In the genomic region with DNA sequence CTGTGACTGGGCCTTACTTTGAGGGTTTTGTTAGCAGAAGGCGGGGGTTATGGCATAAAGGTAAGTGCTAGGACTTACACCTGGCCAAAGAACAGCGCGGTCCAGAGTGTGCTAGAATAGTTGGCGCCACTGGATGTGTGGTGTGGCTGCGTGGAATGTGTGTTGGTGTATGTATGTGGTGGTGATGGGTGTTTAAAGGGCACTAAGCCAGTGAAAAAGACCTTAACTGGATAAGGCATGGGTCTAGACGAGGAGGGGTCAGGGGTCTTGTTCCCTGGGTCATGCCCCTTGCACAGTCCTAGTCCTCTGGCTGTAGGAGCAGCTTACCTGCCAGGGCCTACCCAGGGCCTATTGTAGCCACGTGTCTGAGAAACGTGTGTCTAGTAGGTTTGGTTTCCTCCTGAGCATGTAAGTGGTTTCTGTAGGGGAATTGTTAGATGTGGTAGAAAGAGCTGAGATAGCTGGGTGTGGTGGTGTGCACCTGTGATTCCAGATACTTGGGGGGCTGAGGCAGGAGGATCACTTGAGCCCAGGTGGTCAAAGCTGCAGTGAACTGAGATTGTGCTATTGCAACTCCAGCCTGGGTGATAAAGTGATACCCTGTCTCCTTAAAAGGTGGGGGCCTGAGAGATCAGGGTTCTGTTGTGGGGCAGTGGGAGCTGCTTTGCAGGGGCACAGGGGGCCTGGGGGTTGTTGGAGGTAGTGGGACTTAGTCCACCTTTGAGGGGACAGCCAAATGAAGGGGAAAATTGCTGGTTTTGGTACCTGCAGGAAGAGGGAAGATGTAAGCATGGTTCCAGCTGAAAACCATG, we compare ENCODE assay signal across 11 cellular contexts. TPM values are rescaled to one million over a fixed set of nuclear protein-coding genes. Genes with fewer than 3 reads are reported as not detected.
DNase-seq lines count a peak whose midpoint lies in the region; ATAC-seq and TF ChIP-seq lines count a peak whose summit lies in the region.
"Had no signal": no experiment of that assay in that cellular context is flagged by ENCODE, and none has a peak within 500 bp of the region (broad histone marks: within the 10 kb centered on the region; RNA-seq: fewer than 3 reads in every experiment).

No MANE protein-coding gene starts in this region.

- H3K36me3 Mint-ChIP-seq in activated CD4-positive, alpha-beta T cell treated with anti-CD3 and anti-CD28 coated beads, Interleukin-2, amount 10 ng/mL, durations not matched to agents 24 days and 14 days (ENCODE audit: low read depth): peaks cover 43% of the 10 kb centered on the region
- peaks cover 11% of the 10 kb centered on the region for H3K36me3 Mint-ChIP-seq in IgD-negative memory B cell
- H3K36me3 Mint-ChIP-seq in activated T-helper 17 cell treated with anti-CD3 and anti-CD28 coated beads, Interleukin-2, amount 50 U/mL, for 72 hours (ENCODE audit: low read depth): peaks cover 46% of the 10 kb centered on the region
- peaks cover 23% of the 10 kb centered on the region for H3K36me3 Mint-ChIP-seq in osteocyte (ENCODE audit: unreplicated experiment)

- H3K27me3 Mint-ChIP-seq in activated CD4-positive, alpha-beta T cell treated with anti-CD3 and anti-CD28 coated beads, Interleukin-2, amount 10 ng/mL, durations not matched to agents 24 days and 14 days: no peaks in the 10 kb centered on the region
- no peaks in the 10 kb centered on the region for H3K27me3 Mint-ChIP-seq in IgD-negative memory B cell
- H3K27me3 Mint-ChIP-seq in activated T-helper 17 cell treated with anti-CD3 and anti-CD28 coated beads, Interleukin-2, amount 50 U/mL, for 72 hours: no peaks in the 10 kb centered on the region
- H3K27me3 Mint-ChIP-seq in osteocyte (ENCODE audit: unreplicated experiment): no peaks in the 10 kb centered on the region

- no peak for DNase-seq in activated CD4-positive, alpha-beta T cell treated with anti-CD3 and anti-CD28 coated beads, Interleukin-2, amount 10 ng/mL, durations not matched to agents 24 days and 14 days
- DNase-seq in activated CD4-positive, alpha-beta T cell treated with anti-CD3 and anti-CD28 coated beads for 4 hours: no peak
- peak; percentile 66 for DNase-seq in osteocyte (ENCODE audit: extremely low spot score, unreplicated experiment)
- no peak for DNase-seq in glomerular visceral epithelial cell (ENCODE audit: extremely low spot score)
- DNase-seq in NCI-H128 (lab: John Stamatoyannopoulos, UW; ENCODE audit: unreplicated experiment): no peak
- DNase-seq: NCI-H1436; NCI-H526 treated with DMSO at 0.1 percent for 48 hours; stimulated activated CD4-positive, alpha-beta T cell treated with anti-CD3 and anti-CD28 coated beads, Interleukin-15, amount 100 ng/mL, for 24 hours had no signal

- H3K27ac Mint-ChIP-seq in activated CD4-positive, alpha-beta T cell treated with anti-CD3 and anti-CD28 coated beads, Interleukin-2, amount 10 ng/mL, durations not matched to agents 24 days and 14 days: peak overlapping the region; percentile 36
- peak overlapping the region; percentile 86 to 96 (median 89) for H3K27ac Mint-ChIP-seq in IgD-negative memory B cell
- peak overlapping the region; percentile 7 for H3K27ac Mint-ChIP-seq in activated T-helper 17 cell treated with anti-CD3 and anti-CD28 coated beads, Interleukin-2, amount 50 U/mL, for 72 hours
- H3K27ac Mint-ChIP-seq in osteocyte (ENCODE audit: unreplicated experiment): no peak overlapping the region

- intact Hi-C loops in activated CD4-positive, alpha-beta T cell treated with anti-CD3 and anti-CD28 coated beads, Interleukin-2, amount 10 ng/mL, durations not matched to agents 24 days and 14 days (cut with micrococcal nuclease): no loop called here

- H3K9me3 Mint-ChIP-seq in activated CD4-positive, alpha-beta T cell treated with anti-CD3 and anti-CD28 coated beads, Interleukin-2, amount 10 ng/mL, durations not matched to agents 24 days and 14 days: no peaks in the 10 kb centered on the region
- H3K9me3 Mint-ChIP-seq in IgD-negative memory B cell: peaks cover 0 to 2% (median 2%) of the 10 kb centered on the region in 3 donors
- H3K9me3 Mint-ChIP-seq in activated T-helper 17 cell treated with anti-CD3 and anti-CD28 coated beads, Interleukin-2, amount 50 U/mL, for 72 hours: no peaks in the 10 kb centered on the region
- H3K9me3 Mint-ChIP-seq in osteocyte (ENCODE audit: unreplicated experiment): no peaks in the 10 kb centered on the region

- peaks cover 17% of the 10 kb centered on the region for H3K4me1 Mint-ChIP-seq in activated CD4-positive, alpha-beta T cell treated with anti-CD3 and anti-CD28 coated beads, Interleukin-2, amount 10 ng/mL, durations not matched to agents 24 days and 14 days
- H3K4me1 Mint-ChIP-seq in IgD-negative memory B cell (peaks cover 44 to 58% (median 46%) of the 10 kb centered on the region in 3 donors), osteocyte (ENCODE audit: unreplicated experiment) (peaks cover 10% of the 10 kb centered on the region)
- H3K4me1 Mint-ChIP-seq in activated T-helper 17 cell treated with anti-CD3 and anti-CD28 coated beads, Interleukin-2, amount 50 U/mL, for 72 hours: peaks cover 16% of the 10 kb centered on the region

- H3K4me3 Mint-ChIP-seq in activated CD4-positive, alpha-beta T cell treated with anti-CD3 and anti-CD28 coated beads, Interleukin-2, amount 10 ng/mL, durations not matched to agents 24 days and 14 days: no peak overlapping the region
- H3K4me3 Mint-ChIP-seq in IgD-negative memory B cell (peak overlapping the region in 3 of 4 donors; percentile 25 to 68 (median 48)), osteocyte (ENCODE audit: unreplicated experiment) (no peak overlapping the region)
- no peak overlapping the region for H3K4me3 Mint-ChIP-seq in activated T-helper 17 cell treated with anti-CD3 and anti-CD28 coated beads, Interleukin-2, amount 50 U/mL, for 72 hours

- no peak for TF ChIP-seq CTCF in osteocyte (IDR thresholded peaks at IDR 0.05)

- peak; percentile 27 for ATAC-seq in activated T-helper 17 cell treated with anti-CD3 and anti-CD28 coated beads, Interleukin-2, amount 50 U/mL, for 72 hours (replicated peaks)
- no peak for ATAC-seq in HG03095 (IDR thresholded peaks at IDR 0.05; ENCODE audit: unreplicated experiment)

RNA-seq across cellular contexts. Expression of a gene that starts 55.2 kb away (rescaled TPM):
- 267 and 270 TPM in 2 replicates for total RNA-seq in activated CD4-positive, alpha-beta T cell treated with anti-CD3 and anti-CD28 coated beads, Interleukin-2, amount 10 ng/mL, durations not matched to agents 24 days and 14 days
- 69.5 TPM for polyA plus RNA-seq in IgD-negative memory B cell
- 100 to 1,000 TPM in 1 of 2 donors, 10 to 100 TPM in 1; 95.5 to 190 TPM for total RNA-seq in activated T-helper 17 cell treated with anti-CD3 and anti-CD28 coated beads, Interleukin-2, amount 50 U/mL, for 72 hours
- 94.9 and 107 TPM in 2 replicates for total RNA-seq in osteocyte

Comparison
In these comparisons a context has a peak if more than half of its experiments do, and no peak if none do; other contexts are left out.
1. H3K4me3 Mint-ChIP-seq: peak in IgD-negative memory B cell (3 of 4); none in activated CD4-positive, alpha-beta T cell treated with anti-CD3 and anti-CD28 coated beads, Interleukin-2, amount 10 ng/mL, durations not matched to agents 24 days and 14 days (single experiment), activated T-helper 17 cell treated with anti-CD3 and anti-CD28 coated beads, Interleukin-2, amount 50 U/mL, for 72 hours (single experiment) and osteocyte (single experiment).